In the genomic region with DNA sequence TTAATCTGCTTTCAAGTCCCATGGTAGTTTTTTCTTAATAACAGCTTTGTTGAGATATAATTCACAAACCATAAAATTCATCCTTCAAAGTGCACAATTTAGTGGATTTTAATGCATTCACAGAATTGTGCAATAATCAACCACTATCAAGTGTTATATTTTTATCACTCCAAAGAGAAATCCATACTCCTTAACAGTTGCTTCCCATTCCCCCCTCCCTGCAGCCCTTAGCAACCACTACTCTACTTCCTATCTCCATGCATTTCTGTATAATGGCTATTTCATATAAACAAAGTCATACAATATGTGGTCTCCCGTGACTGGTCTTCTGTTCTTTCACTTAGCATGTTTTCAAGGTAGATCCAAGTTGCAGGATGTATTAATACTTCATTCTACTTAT, we compare ENCODE assay signal across 30 cellular contexts.
"Had no signal": no experiment of that assay in that cellular context is flagged by ENCODE, and none has a peak within 500 bp of the region (broad histone marks: within the 10 kb centered on the region; RNA-seq: fewer than 3 reads in every experiment).

No MANE protein-coding gene starts in this region.

- H3K4me3 Mint-ChIP-seq: activated B cell treated with CpG ODN at 0.5 μM for 24 hours; activated CD8-positive, alpha-beta T cell treated with anti-CD3 and anti-CD28 coated beads for 36 hours; activated naive CD4-positive, alpha-beta T cell treated with anti-CD3 and anti-CD28 coated beads for 36 hours; activated naive CD8-positive, alpha-beta T cell treated with anti-CD3 and anti-CD28 coated beads, Interleukin-2, amount 10 ng/mL, durations not matched to agents 7 days and 5 days; activated T-cell treated with anti-CD3 and anti-CD28 coated beads, Interleukin-2, amount 50 U/mL, for 4 hours; activated T-helper 17 cell treated with anti-CD3 and anti-CD28 coated beads, Interleukin-2, amount 50 U/mL, for 72 hours; brain; T-cell; T-helper 1 cell treated with Interleukin-12 subunit alpha and Interleukin-12 subunit beta and Interleukin-4 antibody, amounts not matched to agents 30 μg/mL and 1 μg/mL, for 36 hours; T-helper 2 cell treated with Interferon-gamma antibody and Interleukin-4, amounts not matched to agents 5 μg/mL and 100 μg/mL, for 36 hours had no signal

- H3K27me3 Mint-ChIP-seq: activated B cell treated with CpG ODN at 0.5 μM for 24 hours; activated CD8-positive, alpha-beta T cell treated with anti-CD3 and anti-CD28 coated beads for 36 hours; activated naive CD8-positive, alpha-beta T cell treated with anti-CD3 and anti-CD28 coated beads, Interleukin-2, amount 10 ng/mL, durations not matched to agents 7 days and 5 days; activated T-helper 17 cell treated with anti-CD3 and anti-CD28 coated beads, Interleukin-2, amount 50 U/mL, for 72 hours; T-cell had no signal

- DNase-seq: activated B cell treated with CpG ODN at 0.5 μM for 24 hours; activated CD4-positive, alpha-beta T cell treated with anti-CD3 and anti-CD28 coated beads for 48 hours; activated CD4-positive, alpha-beta T cell treated with anti-CD3 and anti-CD28 coated beads, Interleukin-2, amount 50 U/mL, for 1 hour; activated CD4-positive, alpha-beta T cell treated with anti-CD3 and anti-CD28 coated beads, Interleukin-2, amount 50 U/mL, for 48 hours; activated CD8-positive, alpha-beta memory T cell treated with anti-CD3 and anti-CD28 coated beads for 24 hours; activated CD8-positive, alpha-beta T cell treated with anti-CD3 and anti-CD28 coated beads for 36 hours; activated effector memory CD4-positive, alpha-beta T cell treated with anti-CD3 and anti-CD28 coated beads, Interleukin-2, amount 50 U/mL, for 16 hours; activated naive CD4-positive, alpha-beta T cell treated with anti-CD3 and anti-CD28 coated beads for 36 hours; activated naive CD8-positive, alpha-beta T cell treated with anti-CD3 and anti-CD28 coated beads, Interleukin-2, amount 10 ng/mL, durations not matched to agents 7 days and 5 days; activated T-cell treated with anti-CD3 and anti-CD28 coated beads, Interleukin-2, amount 50 U/mL, for 4 hours; central memory CD4-positive, alpha-beta T cell; cerebellar nuclear complex; colonic mucosa; effector CD8-positive, alpha-beta T cell; esophagus squamous epithelium; glutamatergic neuron; heart left ventricle; T-cell; T1000; WERI-Rb-1 had no signal

- H3K27ac Mint-ChIP-seq: activated B cell treated with CpG ODN at 0.5 μM for 24 hours; activated CD8-positive, alpha-beta T cell treated with anti-CD3 and anti-CD28 coated beads for 36 hours; activated naive CD4-positive, alpha-beta T cell treated with anti-CD3 and anti-CD28 coated beads for 36 hours; activated naive CD4-positive, alpha-beta T cell treated with anti-CD3 and anti-CD28 coated beads, Interleukin-2, amount 50 U/mL, for 72 hours; activated naive CD8-positive, alpha-beta T cell treated with anti-CD3 and anti-CD28 coated beads, Interleukin-2, amount 10 ng/mL, durations not matched to agents 7 days and 5 days; activated T-helper 17 cell treated with anti-CD3 and anti-CD28 coated beads, Interleukin-2, amount 50 U/mL, for 72 hours; brain; T-cell; T-helper 1 cell treated with Interleukin-12 subunit alpha and Interleukin-12 subunit beta and Interleukin-4 antibody, amounts not matched to agents 30 μg/mL and 1 μg/mL, for 36 hours; T-helper 2 cell treated with Interferon-gamma antibody and Interleukin-4, amounts not matched to agents 5 μg/mL and 100 μg/mL, for 36 hours had no signal

- H3K4me1 ChIP-seq: ascending aorta, breast epithelium, colonic mucosa, esophagus squamous epithelium, heart left ventricle had no signal

- H3K9me3 ChIP-seq: ascending aorta, colonic mucosa, esophagus squamous epithelium had no signal

- H3K4me3 ChIP-seq: ascending aorta, breast epithelium, cardiac muscle cell, colonic mucosa, esophagus squamous epithelium, heart left ventricle had no signal

- H3K36me3 ChIP-seq: ascending aorta, breast epithelium, cardiac muscle cell, colonic mucosa, WERI-Rb-1 had no signal

- ATAC-seq: activated CD4-positive, CD25-positive, alpha-beta regulatory T cell treated with anti-CD3 and anti-CD28 coated beads, Interleukin-2, amount 50 U/mL, for 24 hours; activated CD8-positive, alpha-beta T cell treated with anti-CD3 and anti-CD28 coated beads for 36 hours; activated naive CD4-positive, alpha-beta T cell treated with anti-CD3 and anti-CD28 coated beads, Interleukin-2, amount 50 U/mL, for 72 hours; activated T-cell treated with anti-CD3 and anti-CD28 coated beads, Interleukin-2, amount 50 U/mL, for 4 hours; activated T-helper 17 cell treated with anti-CD3 and anti-CD28 coated beads, Interleukin-2, amount 50 U/mL, for 72 hours; heart left ventricle; T-cell had no signal

- H3K4me1 Mint-ChIP-seq: activated B cell treated with CpG ODN at 0.5 μM for 24 hours; activated naive CD8-positive, alpha-beta T cell treated with anti-CD3 and anti-CD28 coated beads, Interleukin-2, amount 10 ng/mL, durations not matched to agents 7 days and 5 days; activated T-helper 17 cell treated with anti-CD3 and anti-CD28 coated beads, Interleukin-2, amount 50 U/mL, for 72 hours; brain had no signal

- H3K27me3 ChIP-seq: ascending aorta, breast epithelium, cardiac muscle cell, colonic mucosa, esophagus squamous epithelium, heart left ventricle had no signal

- H3K27ac ChIP-seq: ascending aorta, breast epithelium, cardiac muscle cell, colonic mucosa, epithelial cell of prostate, esophagus squamous epithelium, heart left ventricle, WERI-Rb-1 had no signal
